ENCODE assay signal across 8 cellular contexts in genomic region chr1:156054500-156055342, GRCh38. TPM values are rescaled to one million over a fixed set of nuclear protein-coding genes. Genes with fewer than 3 reads are reported as not detected.
DNase-seq lines count a peak whose midpoint lies in the region; ATAC-seq and TF ChIP-seq lines count a peak whose summit lies in the region.

TSS of gene LAMTOR2 (plus strand) at chr1:156054782. CDS start at chr1:156054890, 108 bp downstream.

- H3K9me3 Mint-ChIP-seq in activated B cell treated with CpG ODN at 0.5 μM for 24 hours = no peaks in the 10 kb centered on the region

- H3K36me3 Mint-ChIP-seq in activated B cell treated with CpG ODN at 0.5 μM for 24 hours (ENCODE audit: low read depth) = peaks cover 35% of the 10 kb centered on the region

- H3K27ac ChIP-seq in AG04450 (ENCODE audit: low read depth, low read length) = peak within 1 kb of the TSS; percentile 93
- peak within 1 kb of the TSS; percentile 95 for H3K27ac ChIP-seq in caudate nucleus (ENCODE audit: low read depth, low read length)

- intact Hi-C loops in activated B cell treated with CpG ODN at 0.5 μM for 24 hours (cut with micrococcal nuclease) = loop anchor here (1.0 to 10.0 kb wide), 12 partner anchors 28 to 800 kb away; partner anchors contain the start of genes ARHGEF2, CCT3, ENTREP3 and KHDC4

- ATAC-seq in HG03196 (IDR thresholded peaks at IDR 0.05; ENCODE audit: unreplicated experiment) (peak; percentile 77), activated B cell treated with CpG ODN at 0.5 μM for 24 hours (ENCODE audit: low read depth) (peak; percentile 73)

- peaks cover 3% of the 10 kb centered on the region; the same call in 1 of the 2 replicates for H3K9me3 ChIP-seq in AG04450 (ENCODE audit: control insufficient read depth, insufficient read depth, low read length)

- TF ChIP-seq CTCF in AG04450 (IDR thresholded peaks at IDR 0.05; ENCODE audit: low read depth, low read length) = no peak
- no peak for TF ChIP-seq CTCF in activated B cell treated with CpG ODN at 0.5 μM for 24 hours (IDR thresholded peaks at IDR 0.05)

- CTCF ChIA-PET in AG04450 (lab: Charles Lee) = interaction anchor here (0.6 to 1.5 kb wide), 2 partner anchors 116 to 148 kb away, joined by 4 read pairs; no protein-coding TSS in a partner anchor
- CTCF ChIA-PET in activated B cell treated with CpG ODN at 0.5 μM for 24 hours (lab: Charles Lee) = interaction anchor here (1.9 kb wide), 1 partner anchor 29 kb away, joined by 4 read pairs; no protein-coding TSS in a partner anchor

- no peaks in the 10 kb centered on the region for H3K27me3 Mint-ChIP-seq in activated B cell treated with CpG ODN at 0.5 μM for 24 hours

- POLR2A ChIA-PET in AG04450 (lab: Yijun Ruan, JAX) = interaction anchor here (1.0 kb wide), 1 partner anchor 8 kb away, joined by 4 read pairs; no protein-coding TSS in a partner anchor
- POLR2A ChIA-PET in activated B cell treated with CpG ODN at 0.5 μM for 24 hours (lab: Charles Lee) = no interaction called here

- peak within 1 kb of the TSS; percentile 93 for H3K4me3 Mint-ChIP-seq in activated B cell treated with CpG ODN at 0.5 μM for 24 hours

- peak within 1 kb of the TSS; percentile 98 for H3K4me3 ChIP-seq in AG04450 (ENCODE audit: low read depth, low read length)

- DNase-seq in AG04450 (ENCODE audit: low read depth, low spot score) = peak; percentile 80
- DNase-seq in NCI-H345 (lab: John Stamatoyannopoulos, UW) = peak; percentile 100
- DNase-seq in activated B cell treated with CpG ODN at 0.5 μM for 24 hours = peak; percentile 94
- DNase-seq in caudate nucleus (lab: John Stamatoyannopoulos, UW) = peak; percentile 79 to 99 (median 97)
- DNase-seq in inferior parietal cortex (ENCODE audit: extremely low spot score) = peak; percentile 99
- DNase-seq in stimulated activated CD4-positive, alpha-beta T cell treated with anti-CD3 and anti-CD28 coated beads, Interleukin-12 subunit alpha, Interleukin-12 subunit beta, amount 100 ng/mL, for 24 hours (ENCODE audit: low read depth in 2 of 2) = peak; percentile 93 to 97

- TF ChIP-seq POLR2A in GM18951 (IDR thresholded peaks at IDR 0.05; ENCODE audit: extremely low read depth, insufficient read depth, insufficient read length) = peak; percentile 78

- in situ Hi-C loops in GM18951 (cut with MboI; ENCODE audit: low sequenced_read_pairs, unreplicated experiment) = no loop called here

- peak within 1 kb of the TSS; percentile 97 for H3K27ac Mint-ChIP-seq in activated B cell treated with CpG ODN at 0.5 μM for 24 hours

- no peaks in the 10 kb centered on the region for H3K27me3 ChIP-seq in AG04450 (ENCODE audit: control insufficient read depth, insufficient read depth, low read length)

- H3K4me1 Mint-ChIP-seq in activated B cell treated with CpG ODN at 0.5 μM for 24 hours = peaks cover 29% of the 10 kb centered on the region

RNA-seq across cellular contexts. Expression of gene LAMTOR2, which starts in this region (rescaled TPM):
- 42.4 and 60.4 TPM in 2 replicates for polyA plus RNA-seq in AG04450 (2011; rRNA removed)
- 28.4 and 35.7 TPM in 2 replicates for polyA minus RNA-seq in AG04450 (2011; rRNA and poly(A)+ RNA removed)
- 45.9 and 48.0 TPM in 2 replicates for total RNA-seq in activated B cell treated with CpG ODN at 0.5 μM for 24 hours

Comparison
In these comparisons a context has a peak if more than half of its experiments do, and no peak if none do; other contexts are left out.
1. Peak in every context shown above with its lines: DNase-seq, ATAC-seq, H3K4me3 ChIP-seq and H3K27ac ChIP-seq.